Comparison of ENCODE assay signal across 24 cellular contexts in genomic region chr7:37452346-37452745, GRCh38. TPM values are rescaled to one million over a fixed set of nuclear protein-coding genes. Genes with fewer than 3 reads are reported as not detected.
"Had no signal": no experiment of that assay in that cellular context is flagged by ENCODE, and none has a peak within 500 bp of the region (broad histone marks: within the 10 kb centered on the region; RNA-seq: fewer than 3 reads in every experiment).

No MANE protein-coding gene starts in this region.

- H3K9me3 Mint-ChIP-seq: activated naive CD4-positive, alpha-beta T cell treated with anti-CD3 and anti-CD28 coated beads for 36 hours; activated naive CD8-positive, alpha-beta T cell treated with anti-CD3 and anti-CD28 coated beads, Interleukin-2, amount 10 ng/mL, durations not matched to agents 7 days and 5 days; activated T-helper 17 cell treated with anti-CD3 and anti-CD28 coated beads, Interleukin-2, amount 50 U/mL, for 72 hours; T-helper 1 cell treated with Interleukin-12 subunit alpha and Interleukin-12 subunit beta and Interleukin-4 antibody, amounts not matched to agents 30 μg/mL and 1 μg/mL, for 36 hours had no signal

- H3K27ac Mint-ChIP-seq: activated CD4-positive, alpha-beta memory T cell treated with anti-CD3 and anti-CD28 coated beads, Interleukin-2, amount 10 ng/mL, durations not matched to agents 7 days and 5 days; activated CD4-positive, alpha-beta T cell treated with anti-CD3 and anti-CD28 coated beads for 36 hours; activated naive CD4-positive, alpha-beta T cell treated with anti-CD3 and anti-CD28 coated beads for 36 hours; activated naive CD8-positive, alpha-beta T cell treated with anti-CD3 and anti-CD28 coated beads, Interleukin-2, amount 10 ng/mL, durations not matched to agents 7 days and 5 days; activated T-helper 17 cell treated with anti-CD3 and anti-CD28 coated beads, Interleukin-2, amount 50 U/mL, for 72 hours; T-helper 1 cell treated with Interleukin-12 subunit alpha and Interleukin-12 subunit beta and Interleukin-4 antibody, amounts not matched to agents 30 μg/mL and 1 μg/mL, for 36 hours had no signal

- DNase-seq: activated CD4-positive, alpha-beta memory T cell treated with anti-CD3 and anti-CD28 coated beads, Interleukin-2, amount 10 ng/mL, durations not matched to agents 7 days and 5 days; activated CD4-positive, alpha-beta T cell treated with anti-CD3 and anti-CD28 coated beads for 36 hours; activated CD4-positive, alpha-beta T cell treated with anti-CD3 and anti-CD28 coated beads, Interleukin-2, amount 50 U/mL, for 1 hour; activated gamma-delta T cell; activated naive CD4-positive, alpha-beta T cell treated with anti-CD3 and anti-CD28 coated beads for 36 hours; activated naive CD8-positive, alpha-beta T cell treated with anti-CD3 and anti-CD28 coated beads, Interleukin-2, amount 10 ng/mL, durations not matched to agents 7 days and 5 days; activated T-cell treated with anti-CD3 and anti-CD28 coated beads for 4 hours; activated T-cell treated with anti-CD3 and anti-CD28 coated beads, Interleukin-2, amount 50 U/mL, for 48 hours; adrenal gland; aorta; caudate nucleus; MV-4-11; NCI-H1092 treated with DMSO at 0.1 percent for 48 hours; NCI-H1417 treated with DMSO at 0.1 percent for 48 hours; NCI-H1694; NCI-H2029; NCI-H2107; NCI-H226; NCI-H526; PC-3; SHP77 had no signal

- H3K27me3 Mint-ChIP-seq: activated CD4-positive, alpha-beta T cell treated with anti-CD3 and anti-CD28 coated beads for 36 hours; activated naive CD8-positive, alpha-beta T cell treated with anti-CD3 and anti-CD28 coated beads, Interleukin-2, amount 10 ng/mL, durations not matched to agents 7 days and 5 days; activated T-helper 17 cell treated with anti-CD3 and anti-CD28 coated beads, Interleukin-2, amount 50 U/mL, for 72 hours had no signal

- H3K4me3 Mint-ChIP-seq: activated CD4-positive, alpha-beta memory T cell treated with anti-CD3 and anti-CD28 coated beads, Interleukin-2, amount 10 ng/mL, durations not matched to agents 7 days and 5 days; activated CD4-positive, alpha-beta T cell treated with anti-CD3 and anti-CD28 coated beads for 36 hours; activated naive CD4-positive, alpha-beta T cell treated with anti-CD3 and anti-CD28 coated beads for 36 hours; activated naive CD8-positive, alpha-beta T cell treated with anti-CD3 and anti-CD28 coated beads, Interleukin-2, amount 10 ng/mL, durations not matched to agents 7 days and 5 days; activated T-helper 17 cell treated with anti-CD3 and anti-CD28 coated beads, Interleukin-2, amount 50 U/mL, for 72 hours; T-helper 1 cell treated with Interleukin-12 subunit alpha and Interleukin-12 subunit beta and Interleukin-4 antibody, amounts not matched to agents 30 μg/mL and 1 μg/mL, for 36 hours had no signal

- ATAC-seq: activated CD4-positive, alpha-beta T cell treated with anti-CD3 and anti-CD28 coated beads for 36 hours; activated T-helper 17 cell treated with anti-CD3 and anti-CD28 coated beads, Interleukin-2, amount 50 U/mL, for 72 hours; PC-3 had no signal

RNA-seq across cellular contexts. Expression of gene ELMO1, which starts 3.7 kb away (rescaled TPM):
- total RNA-seq: PC-3, SJSA1 had no signal
